ENCODE assay signal across 1 cellular context in genomic region chr19:38647368-38647965, GRCh38.
TF ChIP-seq lines count a peak whose summit lies in the region.

Gene ACTN4 (plus strand): TSS chr19:38647649. CDS start chr19:38647746, 97 bp downstream.

TF ChIP-seq in HEK293, 187 proteins besides CTCF, POLR2A, EP300 and RAD21 (continued from another document):
- TF ChIP-seq TSHZ1 (tag by site-specific recombination; IDR thresholded peaks at IDR 0.05; ENCODE audit: borderline replicate concordance) (peak; percentile 51; the same call in 1 of the 2 replicates), ZBTB8A (tag by site-specific recombination; IDR thresholded peaks at IDR 0.05) (peak; percentile 85), ZNF10 (tag by site-specific recombination; IDR thresholded peaks at IDR 0.05) (peak; percentile 91), ZNF311 (tag by site-specific recombination; IDR thresholded peaks at IDR 0.05; ENCODE audit: borderline replicate concordance) (no peak), HIC1 (tag by site-specific recombination; IDR thresholded peaks at IDR 0.05) (peak; percentile 94), ZNF362 (tag by site-specific recombination; IDR thresholded peaks at IDR 0.05) (no peak), IKZF3 (tag by site-specific recombination; IDR thresholded peaks at IDR 0.05) (no peak), PBX3 (CRISPR knock-in tag; IDR thresholded peaks at IDR 0.05) (0 out of 2 replicates have a peak, but pooled peaks have one; percentile 84), ZNF571 (tag by site-specific recombination; IDR thresholded peaks at IDR 0.05) (no peak), ZNF670 (tag by site-specific recombination; IDR thresholded peaks at IDR 0.05; ENCODE audit: low read depth) (no peak), ZNF785 (tag by site-specific recombination; IDR thresholded peaks at IDR 0.05) (peak; percentile 92), ZNF530 (tag by site-specific recombination; IDR thresholded peaks at IDR 0.05; ENCODE audit: low read depth) (no peak), ZNF292 (tag by site-specific recombination; IDR thresholded peaks at IDR 0.05; ENCODE audit: borderline replicate concordance, low read depth) (no peak), ZSCAN18 (tag by site-specific recombination; IDR thresholded peaks at IDR 0.05) (peak; percentile 68), ZBTB1 (tag by site-specific recombination; IDR thresholded peaks at IDR 0.05) (peak; percentile 69; the same call in 1 of the 2 replicates), ZNF280D (tag by site-specific recombination; IDR thresholded peaks at IDR 0.05) (no peak), ZSCAN16 (tag by site-specific recombination; IDR thresholded peaks at IDR 0.05) (peak; percentile 67), ZNF426 (tag by site-specific recombination; IDR thresholded peaks at IDR 0.05) (no peak), ZNF473 (tag by site-specific recombination; IDR thresholded peaks at IDR 0.05) (no peak), ZNF140 (tag by site-specific recombination; IDR thresholded peaks at IDR 0.05) (no peak), ZNF112 (tag by site-specific recombination; IDR thresholded peaks at IDR 0.05) (no peak), ZNF624 (tag by site-specific recombination; IDR thresholded peaks at IDR 0.05) (no peak), ZNF768 (tag by site-specific recombination; IDR thresholded peaks at IDR 0.05) (no peak; the same call in 1 of the 2 replicates), ZFP37 (tag by site-specific recombination; IDR thresholded peaks at IDR 0.05) (peak; percentile 94), ZNF521 (tag by site-specific recombination; IDR thresholded peaks at IDR 0.05) (no peak), ZNF391 (tag by site-specific recombination; IDR thresholded peaks at IDR 0.05; ENCODE audit: borderline replicate concordance, low read depth) (peak; percentile 95), ZNF423 (tag by site-specific recombination; IDR thresholded peaks at IDR 0.05) (peak; percentile 63; the same call in 1 of the 2 replicates), ZNF677 (tag by site-specific recombination; IDR thresholded peaks at IDR 0.05) (no peak), ZNF776 (tag by site-specific recombination; IDR thresholded peaks at IDR 0.05; ENCODE audit: borderline replicate concordance) (no peak), HOXC10 (CRISPR knock-in tag; IDR thresholded peaks at IDR 0.05) (no peak), TCF7L2 (IDR thresholded peaks at IDR 0.05; ENCODE audit: borderline replicate concordance, low read depth, low read length) (no peak), HOXD13 (CRISPR knock-in tag; IDR thresholded peaks at IDR 0.05; ENCODE audit: borderline replicate concordance) (no peak), ZFP41 (tag by site-specific recombination; IDR thresholded peaks at IDR 0.05; ENCODE audit: borderline replicate concordance) (no peak; the same call in 1 of the 2 replicates), ZNF561 (tag by site-specific recombination; IDR thresholded peaks at IDR 0.05; ENCODE audit: borderline replicate concordance) (peak; percentile 96; the same call in 1 of the 2 replicates), ZNF501 (tag by site-specific recombination; IDR thresholded peaks at IDR 0.05) (peak; percentile 96), ZNF549 (tag by site-specific recombination; IDR thresholded peaks at IDR 0.05) (no peak), ZNF175 (tag by site-specific recombination; IDR thresholded peaks at IDR 0.05) (no peak), GLI2 (tag by site-specific recombination; IDR thresholded peaks at IDR 0.05; ENCODE audit: borderline replicate concordance, low read depth) (no peak), SP7 (tag by site-specific recombination; IDR thresholded peaks at IDR 0.05) (peak; percentile 91), PRDM2 (tag by site-specific recombination; IDR thresholded peaks at IDR 0.05; ENCODE audit: borderline replicate concordance) (no peak), ZNF121 (tag by site-specific recombination; IDR thresholded peaks at IDR 0.05) (0 out of 2 replicates have a peak, but pooled peaks have one; percentile 35), ZNF335 (tag by site-specific recombination; conservative IDR thresholded peaks at IDR 0.05) (peak; percentile 91), MEIS1 (CRISPR knock-in tag; IDR thresholded peaks at IDR 0.05; ENCODE audit: borderline replicate concordance) (no peak), TRIM28 (IDR thresholded peaks at IDR 0.05; ENCODE audit: borderline replicate concordance, low read length) (no peak), BCL11A (tag by site-specific recombination; IDR thresholded peaks at IDR 0.05; ENCODE audit: low read depth) (no peak; the same call in 1 of the 2 replicates), ZNF214 (tag by site-specific recombination; IDR thresholded peaks at IDR 0.05; ENCODE audit: borderline replicate concordance) (no peak), ZNF37A (tag by site-specific recombination; IDR thresholded peaks at IDR 0.05) (no peak), HOXA7 (CRISPR knock-in tag; IDR thresholded peaks at IDR 0.05; ENCODE audit: borderline replicate concordance) (no peak), ZNF157 (tag by site-specific recombination; IDR thresholded peaks at IDR 0.05) (no peak)
